ENCODE assay signal across 6 cellular contexts in genomic region chr18:21187886-21188285, GRCh38. TPM values are rescaled to one million over a fixed set of nuclear protein-coding genes. Genes with fewer than 3 reads are reported as not detected.
"Had no signal": no experiment of that assay in that cellular context is flagged by ENCODE, and none has a peak within 500 bp of the region (broad histone marks: within the 10 kb centered on the region; RNA-seq: fewer than 3 reads in every experiment).

No MANE protein-coding gene starts in this region.

- H3K4me3 ChIP-seq: GM23338, K562 had no signal

- DNase-seq: H9, HCEC 1CT, IMR-90 had no signal

- ATAC-seq: GM23338, K562 had no signal

RNA-seq across cellular contexts. Expression of gene GREB1L, which starts 54.1 kb away (rescaled TPM):
- total RNA-seq: HT-29, K562 had no signal
